In the genomic region with DNA sequence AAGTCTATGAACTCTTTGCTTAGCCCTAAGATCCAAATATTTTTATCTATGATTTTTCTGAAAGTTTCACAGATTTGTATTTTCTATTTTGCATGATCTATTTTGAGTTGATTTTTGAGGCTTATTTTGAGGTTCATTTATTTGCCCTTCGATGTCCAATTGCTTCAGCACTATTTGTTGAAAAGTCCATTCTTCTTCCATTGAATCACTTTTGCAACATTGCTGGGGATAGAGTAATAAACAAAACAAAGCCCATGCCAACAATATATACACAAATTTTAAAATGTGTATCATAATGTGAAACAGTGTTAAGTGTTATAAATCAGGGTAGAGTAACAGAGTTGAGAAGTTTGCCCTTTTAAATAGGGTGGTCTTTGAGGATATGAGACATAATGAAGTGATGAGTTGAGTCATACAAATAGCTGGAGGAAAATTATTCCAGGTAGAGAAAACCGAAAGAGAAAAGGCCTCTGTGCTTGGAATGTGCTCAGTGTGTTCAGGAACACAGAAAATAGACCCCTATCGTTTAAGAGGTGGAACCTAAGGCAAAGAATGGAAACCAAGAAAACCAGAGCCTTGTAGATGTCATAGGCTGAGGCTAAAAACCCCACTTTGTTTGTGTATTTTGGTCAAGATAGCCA, we compare ENCODE assay signal across 18 cellular contexts.
"Had no signal": no experiment of that assay in that cellular context is flagged by ENCODE, and none has a peak within 500 bp of the region (broad histone marks: within the 10 kb centered on the region; RNA-seq: fewer than 3 reads in every experiment).

No MANE protein-coding gene starts in this region.

- H3K4me2 ChIP-seq: hepatocyte had no signal

- FAIRE-seq: small intestine had no signal

- H3K36me3 Mint-ChIP-seq: natural killer cell had no signal

- H3K9me3 Mint-ChIP-seq: activated naive CD8-positive, alpha-beta T cell treated with anti-CD3 and anti-CD28 coated beads, Interleukin-2, amount 50 U/mL, for 24 hours; endodermal cell; natural killer cell had no signal

- H3K27ac ChIP-seq: cardiac muscle cell, hepatocyte, right atrium auricular region, transverse colon, vagina had no signal

- H2AFZ ChIP-seq: hepatocyte had no signal

- H3K27me3 ChIP-seq: cardiac muscle cell, hepatocyte, right atrium auricular region, transverse colon, vagina had no signal

- H3K4me3 Mint-ChIP-seq: activated naive CD8-positive, alpha-beta T cell treated with anti-CD3 and anti-CD28 coated beads, Interleukin-2, amount 50 U/mL, for 24 hours; endodermal cell; natural killer cell had no signal

- H3K27ac Mint-ChIP-seq: activated naive CD8-positive, alpha-beta T cell treated with anti-CD3 and anti-CD28 coated beads, Interleukin-2, amount 50 U/mL, for 24 hours; endodermal cell; natural killer cell had no signal

- H3K79me2 ChIP-seq: hepatocyte had no signal

- H3K9me3 ChIP-seq: right atrium auricular region, transverse colon, vagina had no signal

- DNase-seq: activated CD4-positive, CD25-positive, alpha-beta regulatory T cell treated with anti-CD3 and anti-CD28 coated beads, Interleukin-2, amount 50 U/mL, for 72 hours; activated naive CD4-positive, alpha-beta T cell treated with Interleukin-2 at 50 U/mL for 16 hours; activated naive CD8-positive, alpha-beta T cell treated with anti-CD3 and anti-CD28 coated beads, Interleukin-2, amount 50 U/mL, for 24 hours; aorta; endodermal cell; left ventricle myocardium superior; natural killer cell; posterior cingulate gyrus; small intestine; stimulated activated CD4-positive, alpha-beta T cell treated with anti-CD3 and anti-CD28 coated beads, Interleukin-4, amount 100 ng/mL, for 4 hours; stimulated activated CD8-positive, alpha-beta memory T cell treated with anti-CD3 and anti-CD28 coated beads, Interleukin-4, amount 100 ng/mL, for 48 hours; stimulated activated naive CD4-positive, alpha-beta T cell treated with Interleukin-2 at 50 U/mL for 16 hours; substantia nigra; transverse colon had no signal

- H3K4me1 ChIP-seq: right atrium auricular region, transverse colon, vagina had no signal

- H3K36me3 ChIP-seq: cardiac muscle cell, right atrium auricular region, transverse colon, vagina had no signal

- H3K4me3 ChIP-seq: cardiac muscle cell, hepatocyte, right atrium auricular region, transverse colon, vagina had no signal
